In genomic region chr19:48490980-48491792, GRCh38 we compare ENCODE assay signal across 8 cellular contexts. TPM values are rescaled to one million over a fixed set of nuclear protein-coding genes. Genes with fewer than 3 reads are reported as not detected.
DNase-seq lines count a peak whose midpoint lies in the region.

No MANE protein-coding gene starts in this region.

- DNase-seq in DMS79 (lab: John Stamatoyannopoulos, UW) = peak; percentile 11
- DNase-seq in DMS79 treated with DMSO at 0.1 percent for 48 hours (lab: John Stamatoyannopoulos, UW) = no peak
- peak; percentile 26 for DNase-seq in NCI-H82 treated with DMSO at 0.1 percent for 48 hours (lab: John Stamatoyannopoulos, UW; ENCODE audit: unreplicated experiment)
- peak; percentile 82 for DNase-seq in activated effector memory CD4-positive, alpha-beta T cell treated with anti-CD3 and anti-CD28 coated beads, Interleukin-2, amount 50 U/mL, for 16 hours
- peak; percentile 45 to 52 (median 48) for DNase-seq in immature natural killer cell
- peak; percentile 61 for DNase-seq in ureter (ENCODE audit: low spot score)
- no peak for DNase-seq in G401 (ENCODE audit: low spot score)
- DNase-seq in UCSD-AML1 (lab: John Stamatoyannopoulos, UW; ENCODE audit: unreplicated experiment) = no peak

- H3K9me3 Mint-ChIP-seq in immature natural killer cell = no peaks in the 10 kb centered on the region

- H3K4me3 Mint-ChIP-seq in immature natural killer cell = peak overlapping the region in 4 of 5 donors; percentile 10 to 70 (median 55)

- in situ Hi-C loops in G401 (cut with HindIII; ENCODE audit: low sequenced_read_pairs) = no loop called here

- H3K4me1 Mint-ChIP-seq in immature natural killer cell = peaks cover 36 to 38% of the 10 kb centered on the region in 2 donors

- no peaks in the 10 kb centered on the region for H3K36me3 Mint-ChIP-seq in immature natural killer cell

- H3K27me3 Mint-ChIP-seq in immature natural killer cell (ENCODE audit: low read depth in 3 of 3) = peaks cover 7 to 13% (median 13%) of the 10 kb centered on the region in 3 donors

- peak overlapping the region in 1 of 6 donors; percentile 28 for H3K27ac Mint-ChIP-seq in immature natural killer cell

RNA-seq across cellular contexts. Expression of gene LMTK3, which starts 20.4 kb away (rescaled TPM):
- not detected for polyA plus RNA-seq in immature natural killer cell
- total RNA-seq in ureter = 5.1 TPM
- 8.1 and 12.5 TPM in 2 replicates for total RNA-seq in G401 (2014; rRNA removed; shearing (Covaris generic))

RNA-seq across cellular contexts. Expression of gene CYTH2, which starts 22.0 kb away (rescaled TPM):
- polyA plus RNA-seq in immature natural killer cell = 10 to 100 TPM; 14.4 to 37.6 (median 29.6) TPM
- 61.6 TPM for total RNA-seq in ureter
- 87.4 and 107 TPM in 2 replicates for total RNA-seq in G401 (2014; rRNA removed; shearing (Covaris generic))

RNA-seq across cellular contexts. Expression of gene KCNJ14, which starts 35.8 kb away (rescaled TPM):
- polyA plus RNA-seq in immature natural killer cell = under 1 TPM in 2 of 3 donors, not detected in 1; 0.06 to 0.07 TPM
- 1.5 TPM for total RNA-seq in ureter
- total RNA-seq in G401 (2014; rRNA removed; shearing (Covaris generic)) = 0.31 TPM in 1 of 2 replicates, not detected in the other

RNA-seq across cellular contexts. Expression of gene GRWD1, which starts 45.4 kb away (rescaled TPM):
- polyA plus RNA-seq in immature natural killer cell = 10 to 100 TPM; 32.3 to 42.4 (median 34.6) TPM
- total RNA-seq in ureter = 43.6 TPM
- 87.9 and 99.8 TPM in 2 replicates for total RNA-seq in G401 (2014; rRNA removed; shearing (Covaris generic))

Comparison
In these comparisons a context has a peak if more than half of its experiments do, and no peak if none do; other contexts are left out.
1. DNase-seq: peak in DMS79 (single experiment), NCI-H82 treated with DMSO at 0.1 percent for 48 hours (single experiment), activated effector memory CD4-positive, alpha-beta T cell treated with anti-CD3 and anti-CD28 coated beads, Interleukin-2, amount 50 U/mL, for 16 hours (single experiment), immature natural killer cell (3 of 3) and ureter (single experiment); none in DMS79 treated with DMSO at 0.1 percent for 48 hours (single experiment), G401 (single experiment) and UCSD-AML1 (single experiment).